Comparison of ENCODE assay signal across 1 cellular context in the genomic region with DNA sequence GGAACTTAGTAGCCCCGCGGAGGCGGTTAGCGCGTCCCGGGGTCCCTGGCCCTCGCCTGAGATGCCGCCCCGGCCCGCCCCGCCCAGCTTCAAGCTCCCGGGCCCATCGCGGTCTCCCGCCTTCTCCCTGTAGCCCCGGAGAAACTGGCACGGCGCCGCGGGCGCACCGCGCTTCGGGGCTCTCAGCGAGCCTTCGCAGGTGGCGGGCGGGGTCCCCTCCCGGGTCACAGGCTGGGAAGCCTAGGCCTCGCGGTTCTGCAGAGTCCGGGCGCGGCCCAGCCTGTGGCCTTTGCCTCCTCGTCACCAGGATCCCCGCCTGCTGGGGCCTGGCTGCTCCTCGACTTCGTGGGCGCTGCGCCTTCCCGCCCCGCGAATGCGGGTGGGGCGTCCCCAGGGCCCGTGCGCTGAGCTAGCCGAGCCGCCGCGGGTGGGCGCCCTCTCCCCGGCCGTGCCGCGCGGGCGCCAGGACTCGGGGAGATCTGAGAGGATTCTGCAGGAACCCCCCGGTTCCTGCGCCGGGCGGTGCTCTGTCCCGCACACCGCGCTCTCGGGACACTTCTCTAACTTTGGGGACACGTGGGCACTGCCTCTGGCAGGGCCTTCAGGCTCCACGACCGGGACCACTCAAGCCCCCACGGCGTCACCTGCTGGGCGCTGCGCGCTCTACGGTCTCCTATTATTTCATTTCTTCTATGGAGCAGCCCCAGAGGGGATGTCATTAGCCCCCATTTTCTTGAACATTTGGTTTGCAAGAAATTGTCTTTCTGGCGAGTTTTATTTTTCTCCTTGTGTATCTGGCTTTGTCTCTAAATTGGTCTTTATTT.
A peak's percentile ranks its signal among the peaks of the same experiment; 100 is the strongest.
TF ChIP-seq lines count a peak whose summit lies in the region.

No MANE protein-coding gene starts in this region.

TF ChIP-seq in K562, 482 proteins besides CTCF, POLR2A, EP300 and RAD21 (continued from another document and continues in another):
- TF ChIP-seq, protein P1, sequence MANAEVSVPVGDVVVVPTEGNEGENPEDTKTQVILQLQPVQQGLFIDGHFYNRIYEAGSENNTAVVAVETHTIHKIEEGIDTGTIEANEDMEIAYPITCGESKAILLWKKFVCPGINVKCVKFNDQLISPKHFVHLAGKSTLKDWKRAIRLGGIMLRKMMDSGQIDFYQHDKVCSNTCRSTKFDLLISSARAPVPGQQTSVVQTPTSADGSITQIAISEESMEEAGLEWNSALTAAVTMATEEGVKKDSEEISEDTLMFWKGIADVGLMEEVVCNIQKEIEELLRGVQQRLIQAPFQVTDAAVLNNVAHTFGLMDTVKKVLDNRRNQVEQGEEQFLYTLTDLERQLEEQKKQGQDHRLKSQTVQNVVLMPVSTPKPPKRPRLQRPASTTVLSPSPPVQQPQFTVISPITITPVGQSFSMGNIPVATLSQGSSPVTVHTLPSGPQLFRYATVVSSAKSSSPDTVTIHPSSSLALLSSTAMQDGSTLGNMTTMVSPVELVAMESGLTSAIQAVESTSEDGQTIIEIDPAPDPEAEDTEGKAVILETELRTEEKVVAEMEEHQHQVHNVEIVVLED (CRISPR knock-in tag; IDR thresholded peaks at IDR 0.05) = no peak
- TF ChIP-seq, protein P2, sequence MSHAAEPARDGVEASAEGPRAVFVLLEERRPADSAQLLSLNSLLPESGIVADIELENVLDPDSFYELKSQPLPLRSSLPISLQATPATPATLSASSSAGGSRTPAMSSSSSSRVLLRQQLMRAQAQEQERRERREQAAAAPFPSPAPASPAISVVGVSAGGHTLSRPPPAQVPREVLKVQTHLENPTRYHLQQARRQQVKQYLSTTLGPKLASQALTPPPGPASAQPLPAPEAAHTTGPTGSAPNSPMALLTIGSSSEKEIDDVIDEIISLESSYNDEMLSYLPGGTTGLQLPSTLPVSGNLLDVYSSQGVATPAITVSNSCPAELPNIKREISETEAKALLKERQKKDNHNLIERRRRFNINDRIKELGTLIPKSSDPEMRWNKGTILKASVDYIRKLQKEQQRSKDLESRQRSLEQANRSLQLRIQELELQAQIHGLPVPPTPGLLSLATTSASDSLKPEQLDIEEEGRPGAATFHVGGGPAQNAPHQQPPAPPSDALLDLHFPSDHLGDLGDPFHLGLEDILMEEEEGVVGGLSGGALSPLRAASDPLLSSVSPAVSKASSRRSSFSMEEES (CRISPR knock-in tag; IDR thresholded peaks at IDR 0.05) = no peak
- TF ChIP-seq HEY1 (CRISPR knock-in tag; IDR thresholded peaks at IDR 0.05; ENCODE audit: borderline replicate concordance) (no peak), ZNF696 (CRISPR knock-in tag; conservative IDR thresholded peaks at IDR 0.05) (no peak), NUFIP1 (IDR thresholded peaks at IDR 0.05; ENCODE audit: partially characterized antibody) (no peak), ZNF274 (IDR thresholded peaks at IDR 0.05; ENCODE audit: borderline replicate concordance, low read depth, low read length) (no peak), SRSF3 (IDR thresholded peaks at IDR 0.05; ENCODE audit: insufficient read depth, low read length) (no peak), MCM2 (IDR thresholded peaks at IDR 0.05; ENCODE audit: low read depth) (no peak), HNRNPL (IDR thresholded peaks at IDR 0.05; ENCODE audit: low read depth, low read length) (peak; percentile 36), MBD2 (IDR thresholded peaks at IDR 0.05; ENCODE audit: borderline replicate concordance, low read depth) (no peak), SREBF1 (IDR thresholded peaks at IDR 0.05; ENCODE audit: borderline replicate concordance, low read depth, low read length) (no peak), MEIS2 (IDR thresholded peaks at IDR 0.05; ENCODE audit: partially characterized antibody) (no peak), PML (IDR thresholded peaks at IDR 0.05; ENCODE audit: low read length) (no peak), ZNF143 (CRISPR knock-in tag; IDR thresholded peaks at IDR 0.05) (no peak), EGR1 (conservative IDR thresholded peaks at IDR 0.05) (0 out of 2 replicates have a peak, but pooled peaks have one; percentile 2), SPI1 (IDR thresholded peaks at IDR 0.05; ENCODE audit: borderline replicate concordance, low read depth, low read length) (no peak), CBX2 (IDR thresholded peaks at IDR 0.05; ENCODE audit: insufficient read depth, low read length, poor library complexity, severe bottlenecking) (no peak), CREB1 (IDR thresholded peaks at IDR 0.05) (no peak; the same call in 1 of the 2 replicates), CREB1 (CRISPR knock-in tag; IDR thresholded peaks at IDR 0.05) (no peak), KDM1A (IDR thresholded peaks at IDR 0.05) (no peak), EZH2 (IDR thresholded peaks at IDR 0.05; ENCODE audit: borderline replicate concordance, low read depth, low read length) (no peak), RBFOX2 (IDR thresholded peaks at IDR 0.05; ENCODE audit: low read depth, low read length) (peak; percentile 80), ZC3H11A (IDR thresholded peaks at IDR 0.05; ENCODE audit: low read depth, low read length) (no peak), PHF8 (IDR thresholded peaks at IDR 0.05; ENCODE audit: borderline replicate concordance, low read length) (peak; percentile 44; the same call in 1 of the 2 replicates), PURB (CRISPR knock-in tag; IDR thresholded peaks at IDR 0.05; ENCODE audit: low read depth) (no peak), POLR2G (IDR thresholded peaks at IDR 0.05; ENCODE audit: low read depth, low read length) (peak; percentile 82), SMC3 (conservative IDR thresholded peaks at IDR 0.05; ENCODE audit: insufficient read depth, low read depth, low read length) (0 out of 2 replicates have a peak, but pooled peaks have one; percentile 4), OTX1 (CRISPR knock-in tag; IDR thresholded peaks at IDR 0.05) (no peak), RHOXF2B (CRISPR knock-in tag; conservative IDR thresholded peaks at IDR 0.05) (no peak), CHD4 (IDR thresholded peaks at IDR 0.05; ENCODE audit: insufficient read depth, insufficient replicate concordance, low read depth, low read length, poor library complexity, severe bottlenecking) (no peak), MED1 (CRISPR knock-in tag; IDR thresholded peaks at IDR 0.05; ENCODE audit: borderline replicate concordance) (no peak), ASH1L (IDR thresholded peaks at IDR 0.05; ENCODE audit: borderline replicate concordance, low read depth, partially characterized antibody) (no peak), ZSCAN32 (CRISPR knock-in tag; IDR thresholded peaks at IDR 0.05) (no peak), LCOR (CRISPR knock-in tag; IDR thresholded peaks at IDR 0.05) (no peak), MEF2A (IDR thresholded peaks at IDR 0.05; ENCODE audit: control insufficient read depth, low read depth, low read length) (no peak), NFATC3 (IDR thresholded peaks at IDR 0.05) (no peak), ZNF561 (CRISPR knock-in tag; conservative IDR thresholded peaks at IDR 0.05) (no peak), STAG1 (CRISPR knock-in tag; IDR thresholded peaks at IDR 0.05; ENCODE audit: borderline replicate concordance) (no peak), BRCA1 (IDR thresholded peaks at IDR 0.05) (no peak), BRCA1 (CRISPR knock-in tag; IDR thresholded peaks at IDR 0.05) (no peak), FOS (IDR thresholded peaks at IDR 0.05; ENCODE audit: extremely low read depth, insufficient read length) (no peak), MIER1 (IDR thresholded peaks at IDR 0.05; ENCODE audit: low read depth) (no peak), CHD1 (IDR thresholded peaks at IDR 0.05; ENCODE audit: low read length) (no peak), TGIF2 (CRISPR knock-in tag; IDR thresholded peaks at IDR 0.05) (no peak), KLF16 (IDR thresholded peaks at IDR 0.05) (no peak)
- TF ChIP-seq, protein P3, sequence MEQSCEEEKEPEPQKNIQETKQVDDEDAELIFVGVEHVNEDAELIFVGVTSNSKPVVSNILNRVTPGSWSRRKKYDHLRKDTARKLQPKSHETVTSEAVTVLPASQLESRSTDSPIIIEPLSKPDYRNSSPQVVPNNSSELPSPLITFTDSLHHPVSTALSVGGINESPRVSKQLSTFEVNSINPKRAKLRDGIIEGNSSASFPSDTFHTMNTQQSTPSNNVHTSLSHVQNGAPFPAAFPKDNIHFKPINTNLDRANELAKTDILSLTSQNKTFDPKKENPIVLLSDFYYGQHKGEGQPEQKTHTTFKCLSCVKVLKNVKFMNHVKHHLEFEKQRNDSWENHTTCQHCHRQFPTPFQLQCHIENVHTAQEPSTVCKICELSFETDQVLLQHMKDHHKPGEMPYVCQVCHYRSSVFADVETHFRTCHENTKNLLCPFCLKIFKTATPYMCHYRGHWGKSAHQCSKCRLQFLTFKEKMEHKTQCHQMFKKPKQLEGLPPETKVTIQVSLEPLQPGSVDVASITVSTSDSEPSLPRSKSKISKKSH (CRISPR knock-in tag; IDR thresholded peaks at IDR 0.05) = no peak
- TF ChIP-seq, protein P4, sequence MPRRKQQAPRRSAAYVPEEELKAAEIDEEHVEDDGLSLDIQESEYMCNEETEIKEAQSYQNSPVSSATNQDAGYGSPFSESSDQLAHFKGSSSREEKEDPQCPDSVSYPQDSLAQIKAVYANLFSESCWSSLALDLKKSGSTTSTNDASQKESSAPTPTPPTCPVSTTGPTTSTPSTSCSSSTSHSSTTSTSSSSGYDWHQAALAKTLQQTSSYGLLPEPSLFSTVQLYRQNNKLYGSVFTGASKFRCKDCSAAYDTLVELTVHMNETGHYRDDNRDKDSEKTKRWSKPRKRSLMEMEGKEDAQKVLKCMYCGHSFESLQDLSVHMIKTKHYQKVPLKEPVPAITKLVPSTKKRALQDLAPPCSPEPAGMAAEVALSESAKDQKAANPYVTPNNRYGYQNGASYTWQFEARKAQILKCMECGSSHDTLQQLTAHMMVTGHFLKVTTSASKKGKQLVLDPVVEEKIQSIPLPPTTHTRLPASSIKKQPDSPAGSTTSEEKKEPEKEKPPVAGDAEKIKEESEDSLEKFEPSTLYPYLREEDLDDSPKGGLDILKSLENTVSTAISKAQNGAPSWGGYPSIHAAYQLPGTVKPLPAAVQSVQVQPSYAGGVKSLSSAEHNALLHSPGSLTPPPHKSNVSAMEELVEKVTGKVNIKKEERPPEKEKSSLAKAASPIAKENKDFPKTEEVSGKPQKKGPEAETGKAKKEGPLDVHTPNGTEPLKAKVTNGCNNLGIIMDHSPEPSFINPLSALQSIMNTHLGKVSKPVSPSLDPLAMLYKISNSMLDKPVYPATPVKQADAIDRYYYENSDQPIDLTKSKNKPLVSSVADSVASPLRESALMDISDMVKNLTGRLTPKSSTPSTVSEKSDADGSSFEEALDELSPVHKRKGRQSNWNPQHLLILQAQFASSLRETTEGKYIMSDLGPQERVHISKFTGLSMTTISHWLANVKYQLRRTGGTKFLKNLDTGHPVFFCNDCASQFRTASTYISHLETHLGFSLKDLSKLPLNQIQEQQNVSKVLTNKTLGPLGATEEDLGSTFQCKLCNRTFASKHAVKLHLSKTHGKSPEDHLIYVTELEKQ (CRISPR knock-in tag; IDR thresholded peaks at IDR 0.05) = no peak
- TF ChIP-seq, protein P5, sequence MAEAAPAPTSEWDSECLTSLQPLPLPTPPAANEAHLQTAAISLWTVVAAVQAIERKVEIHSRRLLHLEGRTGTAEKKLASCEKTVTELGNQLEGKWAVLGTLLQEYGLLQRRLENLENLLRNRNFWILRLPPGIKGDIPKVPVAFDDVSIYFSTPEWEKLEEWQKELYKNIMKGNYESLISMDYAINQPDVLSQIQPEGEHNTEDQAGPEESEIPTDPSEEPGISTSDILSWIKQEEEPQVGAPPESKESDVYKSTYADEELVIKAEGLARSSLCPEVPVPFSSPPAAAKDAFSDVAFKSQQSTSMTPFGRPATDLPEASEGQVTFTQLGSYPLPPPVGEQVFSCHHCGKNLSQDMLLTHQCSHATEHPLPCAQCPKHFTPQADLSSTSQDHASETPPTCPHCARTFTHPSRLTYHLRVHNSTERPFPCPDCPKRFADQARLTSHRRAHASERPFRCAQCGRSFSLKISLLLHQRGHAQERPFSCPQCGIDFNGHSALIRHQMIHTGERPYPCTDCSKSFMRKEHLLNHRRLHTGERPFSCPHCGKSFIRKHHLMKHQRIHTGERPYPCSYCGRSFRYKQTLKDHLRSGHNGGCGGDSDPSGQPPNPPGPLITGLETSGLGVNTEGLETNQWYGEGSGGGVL (CRISPR knock-in tag; IDR thresholded peaks at IDR 0.05) = no peak
- TF ChIP-seq, protein P6, sequence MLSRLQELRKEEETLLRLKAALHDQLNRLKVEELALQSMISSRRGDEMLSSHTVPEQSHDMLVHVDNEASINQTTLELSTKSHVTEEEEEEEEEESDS (CRISPR knock-in tag; IDR thresholded peaks at IDR 0.05) = no peak
- TF ChIP-seq, protein P7, sequence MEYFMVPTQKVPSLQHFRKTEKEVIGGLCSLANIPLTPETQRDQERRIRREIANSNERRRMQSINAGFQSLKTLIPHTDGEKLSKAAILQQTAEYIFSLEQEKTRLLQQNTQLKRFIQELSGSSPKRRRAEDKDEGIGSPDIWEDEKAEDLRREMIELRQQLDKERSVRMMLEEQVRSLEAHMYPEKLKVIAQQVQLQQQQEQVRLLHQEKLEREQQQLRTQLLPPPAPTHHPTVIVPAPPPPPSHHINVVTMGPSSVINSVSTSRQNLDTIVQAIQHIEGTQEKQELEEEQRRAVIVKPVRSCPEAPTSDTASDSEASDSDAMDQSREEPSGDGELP (CRISPR knock-in tag; IDR thresholded peaks at IDR 0.05; ENCODE audit: borderline replicate concordance) = no peak
- TF ChIP-seq, protein P8, sequence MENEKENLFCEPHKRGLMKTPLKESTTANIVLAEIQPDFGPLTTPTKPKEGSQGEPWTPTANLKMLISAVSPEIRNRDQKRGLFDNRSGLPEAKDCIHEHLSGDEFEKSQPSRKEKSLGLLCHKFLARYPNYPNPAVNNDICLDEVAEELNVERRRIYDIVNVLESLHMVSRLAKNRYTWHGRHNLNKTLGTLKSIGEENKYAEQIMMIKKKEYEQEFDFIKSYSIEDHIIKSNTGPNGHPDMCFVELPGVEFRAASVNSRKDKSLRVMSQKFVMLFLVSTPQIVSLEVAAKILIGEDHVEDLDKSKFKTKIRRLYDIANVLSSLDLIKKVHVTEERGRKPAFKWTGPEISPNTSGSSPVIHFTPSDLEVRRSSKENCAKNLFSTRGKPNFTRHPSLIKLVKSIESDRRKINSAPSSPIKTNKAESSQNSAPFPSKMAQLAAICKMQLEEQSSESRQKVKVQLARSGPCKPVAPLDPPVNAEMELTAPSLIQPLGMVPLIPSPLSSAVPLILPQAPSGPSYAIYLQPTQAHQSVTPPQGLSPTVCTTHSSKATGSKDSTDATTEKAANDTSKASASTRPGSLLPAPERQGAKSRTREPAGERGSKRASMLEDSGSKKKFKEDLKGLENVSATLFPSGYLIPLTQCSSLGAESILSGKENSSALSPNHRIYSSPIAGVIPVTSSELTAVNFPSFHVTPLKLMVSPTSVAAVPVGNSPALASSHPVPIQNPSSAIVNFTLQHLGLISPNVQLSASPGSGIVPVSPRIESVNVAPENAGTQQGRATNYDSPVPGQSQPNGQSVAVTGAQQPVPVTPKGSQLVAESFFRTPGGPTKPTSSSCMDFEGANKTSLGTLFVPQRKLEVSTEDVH (IDR thresholded peaks at IDR 0.05; ENCODE audit: low read depth, partially characterized antibody) = no peak
- TF ChIP-seq, protein P9, sequence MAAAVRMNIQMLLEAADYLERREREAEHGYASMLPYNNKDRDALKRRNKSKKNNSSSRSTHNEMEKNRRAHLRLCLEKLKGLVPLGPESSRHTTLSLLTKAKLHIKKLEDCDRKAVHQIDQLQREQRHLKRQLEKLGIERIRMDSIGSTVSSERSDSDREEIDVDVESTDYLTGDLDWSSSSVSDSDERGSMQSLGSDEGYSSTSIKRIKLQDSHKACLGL (CRISPR knock-in tag; IDR thresholded peaks at IDR 0.05; ENCODE audit: borderline replicate concordance, poor library complexity, severe bottlenecking) = no peak
